8 cellular contexts compared by ENCODE assay signal in the genomic region with DNA sequence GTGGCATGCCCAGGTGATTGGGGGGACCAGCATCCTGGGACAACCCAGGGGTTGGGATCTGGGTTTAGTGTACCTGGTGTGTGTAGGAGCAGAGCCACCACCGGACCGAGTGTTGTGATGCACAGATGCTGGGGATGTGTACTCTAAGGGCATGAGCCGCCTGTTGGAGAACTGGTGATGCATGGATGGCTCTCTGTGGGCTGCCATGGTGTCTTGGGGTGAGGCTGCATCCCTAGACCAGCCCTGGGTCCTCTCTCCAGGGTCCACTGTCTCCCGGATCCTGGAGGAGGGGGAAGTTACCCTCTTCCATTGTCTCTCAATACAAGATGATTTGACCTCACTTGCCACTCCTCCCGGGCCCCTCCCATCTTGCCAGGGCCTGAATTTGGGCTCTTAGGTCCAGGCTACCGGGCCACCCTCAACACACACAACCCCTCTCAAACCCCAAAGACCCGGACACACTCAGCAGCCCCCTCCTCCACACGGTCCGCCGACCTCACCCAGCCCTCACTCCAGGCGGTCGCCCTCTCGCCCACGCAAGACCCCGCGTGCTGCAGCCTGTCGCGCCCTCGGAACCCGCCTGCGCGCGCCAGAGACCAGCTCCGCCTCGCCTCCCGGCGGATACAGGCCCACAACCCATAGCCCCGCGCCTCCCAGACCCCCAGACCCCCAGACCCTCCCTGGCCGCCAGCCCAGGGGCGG. TPM values are rescaled to one million over a fixed set of nuclear protein-coding genes. Genes with fewer than 3 reads are reported as not detected.
DNase-seq lines count a peak whose midpoint lies in the region; ATAC-seq and TF ChIP-seq lines count a peak whose summit lies in the region.

No MANE protein-coding gene starts in this region.

- peaks cover 10 to 29% (median 21%) of the 10 kb centered on the region in 4 donors for H3K4me1 ChIP-seq in esophagus muscularis mucosa

- no peak for TF ChIP-seq POLR2A in esophagus muscularis mucosa (IDR thresholded peaks at IDR 0.05; ENCODE audit: low read depth)

- H3K9me3 ChIP-seq in esophagus muscularis mucosa = no peaks in the 10 kb centered on the region

- intact Hi-C loops in activated naive CD4-positive, alpha-beta T cell treated with anti-CD3 and anti-CD28 coated beads for 36 hours (cut with micrococcal nuclease) = no loop called here
- intact Hi-C loops in esophagus muscularis mucosa (cut with DNase I) = no loop called here

- CTCF ChIA-PET in activated naive CD4-positive, alpha-beta T cell treated with anti-CD3 and anti-CD28 coated beads for 36 hours (lab: Charles Lee) = no interaction called here

- no peaks in the 10 kb centered on the region for H3K27me3 ChIP-seq in esophagus muscularis mucosa

- no peak for TF ChIP-seq CTCF in esophagus muscularis mucosa (IDR thresholded peaks at IDR 0.05)

- H3K27ac ChIP-seq in esophagus muscularis mucosa (replicated peaks in 1 of 4) = peak overlapping the region; percentile 84 to 88 (median 87)

- peak overlapping the region; percentile 74 to 85 (median 80) for H3K4me3 ChIP-seq in esophagus muscularis mucosa

- peak overlapping the region; percentile 72 for H3K4me3 Mint-ChIP-seq in activated naive CD4-positive, alpha-beta T cell treated with anti-CD3 and anti-CD28 coated beads for 36 hours
- H3K4me3 Mint-ChIP-seq in natural killer cell treated with Interleukin-12 subunit alpha and Interleukin-12 subunit beta and Interleukin-15 and Interleukin-18, amount 100 ng/mL, for 72 hours = peak overlapping the region; percentile 87

- H3K4me1 Mint-ChIP-seq in activated naive CD4-positive, alpha-beta T cell treated with anti-CD3 and anti-CD28 coated beads for 36 hours (ENCODE audit: low read depth) = peaks cover 4% of the 10 kb centered on the region
- peaks cover 0 to 4% of the 10 kb centered on the region in 2 donors for H3K4me1 Mint-ChIP-seq in natural killer cell treated with Interleukin-12 subunit alpha and Interleukin-12 subunit beta and Interleukin-15 and Interleukin-18, amount 100 ng/mL, for 72 hours (ENCODE audit: low read depth in 2 of 2)

- peaks cover 13% of the 10 kb centered on the region for H3K27me3 Mint-ChIP-seq in activated naive CD4-positive, alpha-beta T cell treated with anti-CD3 and anti-CD28 coated beads for 36 hours (ENCODE audit: low read depth)
- H3K27me3 Mint-ChIP-seq in natural killer cell treated with Interleukin-12 subunit alpha and Interleukin-12 subunit beta and Interleukin-15 and Interleukin-18, amount 100 ng/mL, for 72 hours = no peaks in the 10 kb centered on the region

- no peaks in the 10 kb centered on the region for H3K9me3 Mint-ChIP-seq in activated naive CD4-positive, alpha-beta T cell treated with anti-CD3 and anti-CD28 coated beads for 36 hours
- H3K9me3 Mint-ChIP-seq in natural killer cell treated with Interleukin-12 subunit alpha and Interleukin-12 subunit beta and Interleukin-15 and Interleukin-18, amount 100 ng/mL, for 72 hours = no peaks in the 10 kb centered on the region

- ATAC-seq in natural killer cell treated with Interleukin-12 subunit alpha and Interleukin-12 subunit beta and Interleukin-15 and Interleukin-18, amount 100 ng/mL, for 72 hours = peak; percentile 1 to 22
- ATAC-seq in GM21717 (IDR thresholded peaks at IDR 0.05; ENCODE audit: unreplicated experiment) = no peak
- no peak for ATAC-seq in GM21447 (IDR thresholded peaks at IDR 0.05; ENCODE audit: unreplicated experiment)
- no peak for ATAC-seq in GM19035 (IDR thresholded peaks at IDR 0.05; ENCODE audit: unreplicated experiment)

- no peak for TF ChIP-seq EP300 in esophagus muscularis mucosa (IDR thresholded peaks at IDR 0.05)

- no peak overlapping the region for H3K27ac Mint-ChIP-seq in activated naive CD4-positive, alpha-beta T cell treated with anti-CD3 and anti-CD28 coated beads for 36 hours
- H3K27ac Mint-ChIP-seq in natural killer cell treated with Interleukin-12 subunit alpha and Interleukin-12 subunit beta and Interleukin-15 and Interleukin-18, amount 100 ng/mL, for 72 hours = no peak overlapping the region

- 8% methylated on average over 26 of the region's 31 CpGs for WGBS in esophagus muscularis mucosa

- no peaks in the 10 kb centered on the region for H3K36me3 Mint-ChIP-seq in activated naive CD4-positive, alpha-beta T cell treated with anti-CD3 and anti-CD28 coated beads for 36 hours (ENCODE audit: low read depth)
- no peaks in the 10 kb centered on the region for H3K36me3 Mint-ChIP-seq in natural killer cell treated with Interleukin-12 subunit alpha and Interleukin-12 subunit beta and Interleukin-15 and Interleukin-18, amount 100 ng/mL, for 72 hours

- in situ Hi-C loops in SK-MEL-5 (cut with HindIII; ENCODE audit: low pct_unique_long_range_greater_than_20kb, low sequenced_read_pairs) = no loop called here

- peaks cover 12 to 25% (median 19%) of the 10 kb centered on the region in 4 donors for H3K36me3 ChIP-seq in esophagus muscularis mucosa

- no peak for DNase-seq in activated naive CD4-positive, alpha-beta T cell treated with anti-CD3 and anti-CD28 coated beads for 36 hours
- no peak for DNase-seq in activated naive CD4-positive, alpha-beta T cell (lab: John Stamatoyannopoulos, UW)
- DNase-seq in SK-MEL-5 (ENCODE audit: low read depth, low spot score) = peak; percentile 38
- DNase-seq in esophagus muscularis mucosa (ENCODE audit: extremely low spot score) = no peak
- DNase-seq in natural killer cell treated with Interleukin-12 subunit alpha and Interleukin-12 subunit beta and Interleukin-15 and Interleukin-18, amount 100 ng/mL, for 72 hours (ENCODE audit: low spot score) = no peak

RNA-seq across cellular contexts. Expression of a gene that starts 0.6 kb away (rescaled TPM):
- total RNA-seq in activated naive CD4-positive, alpha-beta T cell treated with anti-CD3 and anti-CD28 coated beads for 36 hours = under 1 TPM in 1 of 2 experiments, not detected in 1; 0.25 TPM
- total RNA-seq in SK-MEL-5 (2014; rRNA removed; shearing (Covaris generic)) = 4.7 and 5.5 TPM in 2 replicates
- 5.5 and 8.3 TPM in 2 replicates for polyA plus RNA-seq in SK-MEL-5 (2015; cell fraction: cytosol; rRNA removed)
- 95.9 and 113 TPM in 2 replicates for polyA plus RNA-seq in SK-MEL-5 (2015; cell fraction: nucleus; rRNA removed)
- 10 to 100 TPM; 11.3 to 22.1 (median 18.1) TPM for total RNA-seq in esophagus muscularis mucosa
- 1 to 10 TPM; 1.8 to 2.3 TPM for total RNA-seq in natural killer cell treated with Interleukin-12 subunit alpha and Interleukin-12 subunit beta and Interleukin-15 and Interleukin-18, amount 100 ng/mL, for 72 hours

RNA-seq across cellular contexts. Expression of a gene that starts 10.7 kb away (rescaled TPM):
- 10 to 100 TPM; 15.5 to 16.1 TPM for total RNA-seq in activated naive CD4-positive, alpha-beta T cell treated with anti-CD3 and anti-CD28 coated beads for 36 hours
- total RNA-seq in SK-MEL-5 (2014; rRNA removed; shearing (Covaris generic)) = 3.8 and 4.9 TPM in 2 replicates
- polyA plus RNA-seq in SK-MEL-5 (2015; cell fraction: cytosol; rRNA removed) = 10.8 and 16.1 TPM in 2 replicates
- polyA plus RNA-seq in SK-MEL-5 (2015; cell fraction: nucleus; rRNA removed) = 13.8 and 15.3 TPM in 2 replicates
- total RNA-seq in esophagus muscularis mucosa = 1 to 10 TPM; 2.1 to 5.0 (median 3.1) TPM
- 10 to 100 TPM; 13.7 to 59.5 TPM for total RNA-seq in natural killer cell treated with Interleukin-12 subunit alpha and Interleukin-12 subunit beta and Interleukin-15 and Interleukin-18, amount 100 ng/mL, for 72 hours

RNA-seq across cellular contexts. Expression of a gene that starts 36.5 kb away (rescaled TPM):
- 100 to 1,000 TPM; 158 to 166 TPM for total RNA-seq in activated naive CD4-positive, alpha-beta T cell treated with anti-CD3 and anti-CD28 coated beads for 36 hours
- 142 and 174 TPM in 2 replicates for total RNA-seq in SK-MEL-5 (2014; rRNA removed; shearing (Covaris generic))
- polyA plus RNA-seq in SK-MEL-5 (2015; cell fraction: cytosol; rRNA removed) = 211 and 272 TPM in 2 replicates
- 48.7 and 59.2 TPM in 2 replicates for polyA plus RNA-seq in SK-MEL-5 (2015; cell fraction: nucleus; rRNA removed)
- 100 to 1,000 TPM in 1 of 4 donors, 10 to 100 TPM in 3; 63.8 to 110 (median 87.6) TPM for total RNA-seq in esophagus muscularis mucosa
- total RNA-seq in natural killer cell treated with Interleukin-12 subunit alpha and Interleukin-12 subunit beta and Interleukin-15 and Interleukin-18, amount 100 ng/mL, for 72 hours = 100 to 1,000 TPM; 104 to 117 TPM

RNA-seq across cellular contexts. Expression of a gene that starts 37.4 kb away (rescaled TPM):
- total RNA-seq in activated naive CD4-positive, alpha-beta T cell treated with anti-CD3 and anti-CD28 coated beads for 36 hours = 10 to 100 TPM; 95.8 to 96.0 TPM
- total RNA-seq in SK-MEL-5 (2014; rRNA removed; shearing (Covaris generic)) = 106 and 141 TPM in 2 replicates
- polyA plus RNA-seq in SK-MEL-5 (2015; cell fraction: cytosol; rRNA removed) = 118 and 147 TPM in 2 replicates
- polyA plus RNA-seq in SK-MEL-5 (2015; cell fraction: nucleus; rRNA removed) = 72.8 and 87.5 TPM in 2 replicates
- total RNA-seq in esophagus muscularis mucosa = 100 to 1,000 TPM in 3 of 4 donors, 10 to 100 TPM in 1; 93.4 to 202 (median 160) TPM
- total RNA-seq in natural killer cell treated with Interleukin-12 subunit alpha and Interleukin-12 subunit beta and Interleukin-15 and Interleukin-18, amount 100 ng/mL, for 72 hours = 100 to 1,000 TPM; 105 to 111 TPM

Comparison
In these comparisons a context has a peak if more than half of its experiments do, and no peak if none do; other contexts are left out.
1. ATAC-seq: peak in natural killer cell treated with Interleukin-12 subunit alpha and Interleukin-12 subunit beta and Interleukin-15 and Interleukin-18, amount 100 ng/mL, for 72 hours (2 of 2); none in GM21717 (single experiment), GM21447 (single experiment) and GM19035 (single experiment).